Comparison of ENCODE assay signal across 10 cellular contexts in the genomic region with DNA sequence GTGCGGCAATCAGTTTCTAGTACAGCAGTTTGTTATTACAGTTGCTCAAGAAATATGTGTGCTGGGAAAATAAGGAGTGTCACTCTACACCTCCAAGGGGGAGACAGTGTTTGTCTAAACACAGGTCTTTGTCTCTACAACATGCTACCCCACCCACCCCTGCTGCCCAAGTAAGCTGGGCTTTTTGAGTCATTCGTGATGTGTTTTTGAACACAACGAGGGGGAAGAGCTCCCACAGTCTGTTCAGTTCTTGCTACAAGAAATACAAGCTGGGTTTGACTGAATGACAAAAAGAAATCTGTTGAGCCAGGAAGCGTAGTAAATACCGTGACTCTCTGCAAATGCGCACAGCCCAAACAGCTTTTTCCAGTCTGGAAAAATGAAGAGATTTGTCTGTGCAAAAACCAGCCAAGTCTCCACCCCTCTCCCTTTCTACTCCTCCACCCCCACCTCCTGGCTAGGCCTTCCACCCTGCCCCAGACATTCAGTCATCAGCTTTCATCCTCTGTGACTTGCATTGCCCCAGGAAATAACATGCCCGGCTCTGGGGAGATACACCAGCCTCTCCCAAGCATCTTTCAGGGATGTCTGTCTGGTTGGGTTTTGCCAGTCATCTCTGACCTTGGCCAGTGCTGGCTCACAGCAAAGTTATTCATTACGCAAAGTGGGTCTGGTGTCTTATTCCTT. TPM values are rescaled to one million over a fixed set of nuclear protein-coding genes. Genes with fewer than 3 reads are reported as not detected.
DNase-seq lines count a peak whose midpoint lies in the region; ATAC-seq, FAIRE-seq and TF ChIP-seq lines count a peak whose summit lies in the region.
"Had no signal": no experiment of that assay in that cellular context is flagged by ENCODE, and none has a peak within 500 bp of the region (broad histone marks: within the 10 kb centered on the region; RNA-seq: fewer than 3 reads in every experiment).

No MANE protein-coding gene starts in this region.

- no peak for TF ChIP-seq POLR2A in GM18505 (IDR thresholded peaks at IDR 0.05; ENCODE audit: borderline replicate concordance, extremely low read depth, insufficient read depth, insufficient read length)

- no peaks in the 10 kb centered on the region for H3K9me3 ChIP-seq in BE2C
- no peaks in the 10 kb centered on the region for H3K9me3 ChIP-seq in pancreas

- H3K4me1 ChIP-seq in BE2C: peaks cover 59% of the 10 kb centered on the region
- peaks cover 0 to 11% (median 6%) of the 10 kb centered on the region in 3 donors for H3K4me1 ChIP-seq in pancreas

- ATAC-seq in pancreas: peak in 3 of 4 donors; percentile 50 to 75 (median 61)
- ATAC-seq in activated CD8-positive, alpha-beta memory T cell treated with anti-CD3 and anti-CD28 coated beads, Interleukin-2, amount 10 ng/mL, durations not matched to agents 7 days and 5 days: no peak
- no peak for ATAC-seq in GM18505 (IDR thresholded peaks at IDR 0.05; ENCODE audit: unreplicated experiment)

- 60 to 72% methylated on average over 8 of the region's 8 CpGs for WGBS in pancreas, 2 donors

- H3K4me3 ChIP-seq in BE2C (ENCODE audit: low read depth, low read length) (peak overlapping the region; percentile 29), pancreas (no peak overlapping the region)

- intact Hi-C loops in pancreas (cut with DNase I): no loop called here
- intact Hi-C loops in activated T-helper 1 cell treated with anti-CD3 and anti-CD28 coated beads, Interleukin-12 subunit alpha, Interleukin-12 subunit beta, Interleukin-2, Interleukin-4 antibody, amounts not matched to agents 30 ng/mL and 10 ng/mL and 1 ng/mL, durations not matched to agents 14 hours and 24 hours and 36 hours (cut with micrococcal nuclease): no loop called here

- peak overlapping the region in 1 of 4 donors; percentile 12 for H3K27ac ChIP-seq in pancreas

- H3K27me3 Mint-ChIP-seq in activated CD8-positive, alpha-beta memory T cell treated with anti-CD3 and anti-CD28 coated beads, Interleukin-2, amount 10 ng/mL, durations not matched to agents 7 days and 5 days: no peaks in the 10 kb centered on the region
- H3K27me3 Mint-ChIP-seq in activated T-helper 1 cell treated with anti-CD3 and anti-CD28 coated beads, Interleukin-12 subunit alpha, Interleukin-12 subunit beta, Interleukin-2, Interleukin-4 antibody, amounts not matched to agents 30 ng/mL and 10 ng/mL and 1 ng/mL, durations not matched to agents 14 hours and 24 hours and 36 hours (ENCODE audit: insufficient read depth): peaks cover under 1% of the 10 kb centered on the region
- H3K27me3 Mint-ChIP-seq: activated naive CD4-positive, alpha-beta T cell treated with anti-CD3 and anti-CD28 coated beads, Interleukin-2, amount 50 U/mL, for 24 hours had no signal

- peaks cover 10% of the 10 kb centered on the region for H3K4me1 Mint-ChIP-seq in activated CD8-positive, alpha-beta memory T cell treated with anti-CD3 and anti-CD28 coated beads, Interleukin-2, amount 10 ng/mL, durations not matched to agents 7 days and 5 days
- H3K4me1 Mint-ChIP-seq in activated T-helper 1 cell treated with anti-CD3 and anti-CD28 coated beads, Interleukin-12 subunit alpha, Interleukin-12 subunit beta, Interleukin-2, Interleukin-4 antibody, amounts not matched to agents 30 ng/mL and 10 ng/mL and 1 ng/mL, durations not matched to agents 14 hours and 24 hours and 36 hours (ENCODE audit: low read depth): peaks cover 5% of the 10 kb centered on the region
- H3K4me1 Mint-ChIP-seq: activated naive CD4-positive, alpha-beta T cell treated with anti-CD3 and anti-CD28 coated beads, Interleukin-2, amount 50 U/mL, for 24 hours had no signal

- CTCF ChIA-PET in activated CD8-positive, alpha-beta memory T cell treated with anti-CD3 and anti-CD28 coated beads, Interleukin-2, amount 10 ng/mL, durations not matched to agents 7 days and 5 days (lab: Charles Lee): interaction anchor here (1.4 kb wide), 1 partner anchor 11 kb away, joined by 4 read pairs; no protein-coding TSS in a partner anchor

- no peak for TF ChIP-seq CTCF in BE2C (IDR thresholded peaks at IDR 0.05; ENCODE audit: low read depth, low read length)
- TF ChIP-seq CTCF in pancreas (IDR thresholded peaks at IDR 0.05): no peak

- H3K27me3 ChIP-seq in BE2C: no peaks in the 10 kb centered on the region
- no peaks in the 10 kb centered on the region for H3K27me3 ChIP-seq in pancreas

- H3K36me3 Mint-ChIP-seq in activated CD8-positive, alpha-beta memory T cell treated with anti-CD3 and anti-CD28 coated beads, Interleukin-2, amount 10 ng/mL, durations not matched to agents 7 days and 5 days: peaks cover 12% of the 10 kb centered on the region
- H3K36me3 Mint-ChIP-seq in activated T-helper 1 cell treated with anti-CD3 and anti-CD28 coated beads, Interleukin-12 subunit alpha, Interleukin-12 subunit beta, Interleukin-2, Interleukin-4 antibody, amounts not matched to agents 30 ng/mL and 10 ng/mL and 1 ng/mL, durations not matched to agents 14 hours and 24 hours and 36 hours (ENCODE audit: low read depth): peaks cover 3% of the 10 kb centered on the region
- H3K36me3 Mint-ChIP-seq: activated naive CD4-positive, alpha-beta T cell treated with anti-CD3 and anti-CD28 coated beads, Interleukin-2, amount 50 U/mL, for 24 hours had no signal

- in situ Hi-C loops in SK-MEL-5 (cut with HindIII; ENCODE audit: low pct_unique_long_range_greater_than_20kb, low sequenced_read_pairs): no loop called here

- no peak overlapping the region for H3K27ac Mint-ChIP-seq in activated CD8-positive, alpha-beta memory T cell treated with anti-CD3 and anti-CD28 coated beads, Interleukin-2, amount 10 ng/mL, durations not matched to agents 7 days and 5 days
- H3K27ac Mint-ChIP-seq in activated T-helper 1 cell treated with anti-CD3 and anti-CD28 coated beads, Interleukin-12 subunit alpha, Interleukin-12 subunit beta, Interleukin-2, Interleukin-4 antibody, amounts not matched to agents 30 ng/mL and 10 ng/mL and 1 ng/mL, durations not matched to agents 14 hours and 24 hours and 36 hours: no peak overlapping the region
- H3K27ac Mint-ChIP-seq: activated naive CD4-positive, alpha-beta T cell treated with anti-CD3 and anti-CD28 coated beads, Interleukin-2, amount 50 U/mL, for 24 hours had no signal

- no peak overlapping the region for H3K4me3 Mint-ChIP-seq in activated CD8-positive, alpha-beta memory T cell treated with anti-CD3 and anti-CD28 coated beads, Interleukin-2, amount 10 ng/mL, durations not matched to agents 7 days and 5 days
- no peak overlapping the region for H3K4me3 Mint-ChIP-seq in activated T-helper 1 cell treated with anti-CD3 and anti-CD28 coated beads, Interleukin-12 subunit alpha, Interleukin-12 subunit beta, Interleukin-2, Interleukin-4 antibody, amounts not matched to agents 30 ng/mL and 10 ng/mL and 1 ng/mL, durations not matched to agents 14 hours and 24 hours and 36 hours
- H3K4me3 Mint-ChIP-seq: activated naive CD4-positive, alpha-beta T cell treated with anti-CD3 and anti-CD28 coated beads, Interleukin-2, amount 50 U/mL, for 24 hours had no signal

- H3K9me3 Mint-ChIP-seq in activated CD8-positive, alpha-beta memory T cell treated with anti-CD3 and anti-CD28 coated beads, Interleukin-2, amount 10 ng/mL, durations not matched to agents 7 days and 5 days (ENCODE audit: low read depth): peaks cover 4% of the 10 kb centered on the region
- peaks cover 3% of the 10 kb centered on the region for H3K9me3 Mint-ChIP-seq in activated T-helper 1 cell treated with anti-CD3 and anti-CD28 coated beads, Interleukin-12 subunit alpha, Interleukin-12 subunit beta, Interleukin-2, Interleukin-4 antibody, amounts not matched to agents 30 ng/mL and 10 ng/mL and 1 ng/mL, durations not matched to agents 14 hours and 24 hours and 36 hours
- H3K9me3 Mint-ChIP-seq: activated naive CD4-positive, alpha-beta T cell treated with anti-CD3 and anti-CD28 coated beads, Interleukin-2, amount 50 U/mL, for 24 hours had no signal

- DNase-seq in BE2C (peak; percentile 86), SK-MEL-5 (ENCODE audit: low read depth, low spot score) (peak; percentile 37), glomerular visceral epithelial cell (ENCODE audit: extremely low spot score) (peak; percentile 36), pancreas (no peak)
- DNase-seq in activated CD4-positive, CD25-positive, alpha-beta regulatory T cell (lab: John Stamatoyannopoulos, UW): no peak
- no peak for DNase-seq in activated CD8-positive, alpha-beta memory T cell treated with anti-CD3 and anti-CD28 coated beads, Interleukin-2, amount 10 ng/mL, durations not matched to agents 7 days and 5 days
- DNase-seq in activated T-helper 1 cell treated with anti-CD3 and anti-CD28 coated beads, Interleukin-12 subunit alpha, Interleukin-12 subunit beta, Interleukin-2, Interleukin-4 antibody, amounts not matched to agents 30 ng/mL and 10 ng/mL and 1 ng/mL, durations not matched to agents 14 hours and 24 hours and 36 hours (ENCODE audit: low spot score): no peak
- DNase-seq: KBM-7 had no signal

- no peak for FAIRE-seq in pancreas (lab: Jason Lieb, UNC)

- H3K36me3 ChIP-seq in BE2C (peaks cover 4% of the 10 kb centered on the region; the same call in 1 of the 2 replicates), pancreas (no peaks in the 10 kb centered on the region)

RNA-seq across cellular contexts. Expression of a gene that starts 25.7 kb away (rescaled TPM):
- 16.0 TPM for polyA plus RNA-seq in BE2C (2012; ENCODE audit: insufficient read depth, insufficient read length, low read depth)
- total RNA-seq in SK-MEL-5 (2014; rRNA removed; shearing (Covaris generic)): 20.3 and 34.6 TPM in 2 replicates
- polyA plus RNA-seq in SK-MEL-5 (2015; cell fraction: cytosol; rRNA removed): 16.1 and 22.4 TPM in 2 replicates
- polyA plus RNA-seq in SK-MEL-5 (2015; cell fraction: nucleus; rRNA removed): 49.9 and 60.2 TPM in 2 replicates
- total RNA-seq in pancreas: 10 to 100 TPM; 23.5 to 40.9 (median 30.8) TPM
- 1 to 10 TPM; 7.2 to 9.9 TPM for polyA plus RNA-seq in pancreas
- total RNA-seq in activated CD8-positive, alpha-beta memory T cell treated with anti-CD3 and anti-CD28 coated beads, Interleukin-2, amount 10 ng/mL, durations not matched to agents 7 days and 5 days: 10 to 100 TPM; 23.7 to 32.7 TPM
- total RNA-seq in activated T-helper 1 cell treated with anti-CD3 and anti-CD28 coated beads, Interleukin-12 subunit alpha, Interleukin-12 subunit beta, Interleukin-2, Interleukin-4 antibody, amounts not matched to agents 30 ng/mL and 10 ng/mL and 1 ng/mL, durations not matched to agents 14 hours and 24 hours and 36 hours: 17.0 and 18.3 TPM in 2 replicates

RNA-seq across cellular contexts. Expression of a gene that starts 27.8 kb away (rescaled TPM):
- not detected for polyA plus RNA-seq in BE2C (2012; ENCODE audit: insufficient read depth, insufficient read length, low read depth)
- 1.2 and 1.9 TPM in 2 replicates for total RNA-seq in SK-MEL-5 (2014; rRNA removed; shearing (Covaris generic))
- polyA plus RNA-seq in SK-MEL-5 (2015; cell fraction: cytosol; rRNA removed): 0.65 and 2.1 TPM in 2 replicates
- polyA plus RNA-seq in SK-MEL-5 (2015; cell fraction: nucleus; rRNA removed): 2.6 and 3.5 TPM in 2 replicates
- 1 to 10 TPM; 1.6 to 4.2 (median 2.9) TPM for total RNA-seq in pancreas
- 10 to 100 TPM in 1 of 2 donors, 1 to 10 TPM in 1; 3.3 to 22.1 TPM for polyA plus RNA-seq in pancreas
- total RNA-seq in activated CD8-positive, alpha-beta memory T cell treated with anti-CD3 and anti-CD28 coated beads, Interleukin-2, amount 10 ng/mL, durations not matched to agents 7 days and 5 days: under 1 TPM; 0.52 to 0.79 TPM
- total RNA-seq in activated T-helper 1 cell treated with anti-CD3 and anti-CD28 coated beads, Interleukin-12 subunit alpha, Interleukin-12 subunit beta, Interleukin-2, Interleukin-4 antibody, amounts not matched to agents 30 ng/mL and 10 ng/mL and 1 ng/mL, durations not matched to agents 14 hours and 24 hours and 36 hours: 0.24 and 1.1 TPM in 2 replicates

Comparison
In these comparisons a context has a peak if more than half of its experiments do, and no peak if none do; other contexts are left out.
1. DNase-seq: peak in BE2C (single experiment), SK-MEL-5 (single experiment) and glomerular visceral epithelial cell (single experiment); none in pancreas (0 of 6), activated CD4-positive, CD25-positive, alpha-beta regulatory T cell (0 of 4), activated CD8-positive, alpha-beta memory T cell treated with anti-CD3 and anti-CD28 coated beads, Interleukin-2, amount 10 ng/mL, durations not matched to agents 7 days and 5 days (single experiment) and activated T-helper 1 cell treated with anti-CD3 and anti-CD28 coated beads, Interleukin-12 subunit alpha, Interleukin-12 subunit beta, Interleukin-2, Interleukin-4 antibody, amounts not matched to agents 30 ng/mL and 10 ng/mL and 1 ng/mL, durations not matched to agents 14 hours and 24 hours and 36 hours (single experiment).
2. ATAC-seq: peak in pancreas (3 of 4); none in activated CD8-positive, alpha-beta memory T cell treated with anti-CD3 and anti-CD28 coated beads, Interleukin-2, amount 10 ng/mL, durations not matched to agents 7 days and 5 days (single experiment) and GM18505 (single experiment).